In genomic region chr19:16327131-16327450, GRCh38 we compare ENCODE assay signal across 10 cellular contexts. TPM values are rescaled to one million over a fixed set of nuclear protein-coding genes. Genes with fewer than 3 reads are reported as not detected.
DNase-seq lines count a peak whose midpoint lies in the region; ATAC-seq, FAIRE-seq and TF ChIP-seq lines count a peak whose summit lies in the region.
"Had no signal": no experiment of that assay in that cellular context is flagged by ENCODE, and none has a peak within 500 bp of the region (broad histone marks: within the 10 kb centered on the region; RNA-seq: fewer than 3 reads in every experiment).

No MANE protein-coding gene starts in this region.

- peak overlapping the region; percentile 98 to 100 (median 99) for H3K27ac Mint-ChIP-seq in CD4-positive, CD25-positive, alpha-beta regulatory T cell
- H3K27ac Mint-ChIP-seq in effector memory CD8-positive, alpha-beta T cell: peak overlapping the region; percentile 100

- no peak overlapping the region for H3K9ac ChIP-seq in Karpas-422 (ENCODE audit: low read length)

- H3K36me3 ChIP-seq in CD4-positive, CD25-positive, alpha-beta regulatory T cell (ENCODE audit: control insufficient read depth, insufficient read depth, low read length): peaks cover 37% of the 10 kb centered on the region
- no peaks in the 10 kb centered on the region for H3K36me3 ChIP-seq in Karpas-422 (ENCODE audit: insufficient read depth, low read length)
- H3K36me3 ChIP-seq in osteoblast (ENCODE audit: insufficient read depth, low read length): peaks cover 23% of the 10 kb centered on the region

- peaks cover 0 to 24% (median 0%) of the 10 kb centered on the region in 7 donors for H3K9me3 Mint-ChIP-seq in CD4-positive, CD25-positive, alpha-beta regulatory T cell
- H3K9me3 Mint-ChIP-seq in effector memory CD8-positive, alpha-beta T cell: peaks cover 0 to 1% of the 10 kb centered on the region in 2 donors

- H3K4me1 ChIP-seq in CD4-positive, CD25-positive, alpha-beta regulatory T cell (ENCODE audit: control insufficient read depth, insufficient read depth, low read length, poor library complexity, severe bottlenecking): peaks cover 54% of the 10 kb centered on the region
- peaks cover 41% of the 10 kb centered on the region for H3K4me1 ChIP-seq in Karpas-422 (ENCODE audit: low read length)
- peaks cover 17% of the 10 kb centered on the region for H3K4me1 ChIP-seq in osteoblast (ENCODE audit: insufficient read depth, low read length)

- no peak for DNase-seq in CD4-positive, CD25-positive, alpha-beta regulatory T cell
- DNase-seq in Karpas-422 (no peak), osteoblast (ENCODE audit: insufficient read length, low spot score, missing footprints) (peak; percentile 82), GM19239 (ENCODE audit: insufficient read length, low spot score) (no peak)
- peak in 2 of 3 experiments; percentile 42 to 43 for DNase-seq in effector memory CD8-positive, alpha-beta T cell
- no peak for DNase-seq in effector CD4-positive, alpha-beta T cell
- DNase-seq: foreskin fibroblast, GDM1 had no signal

- ATAC-seq in CD4-positive, CD25-positive, alpha-beta regulatory T cell (ENCODE audit: low read depth in 2 of 2): no peak
- ATAC-seq in effector memory CD8-positive, alpha-beta T cell (replicated peaks): no peak
- no peak for ATAC-seq in HG02840 (IDR thresholded peaks at IDR 0.05; ENCODE audit: low FRiP score, unreplicated experiment)
- ATAC-seq in HG02763 (IDR thresholded peaks at IDR 0.05; ENCODE audit: unreplicated experiment): no peak

- H3K4me1 Mint-ChIP-seq in CD4-positive, CD25-positive, alpha-beta regulatory T cell: peaks cover 3 to 59% (median 34%) of the 10 kb centered on the region in 4 donors
- H3K4me1 Mint-ChIP-seq in effector memory CD8-positive, alpha-beta T cell (ENCODE audit: low read depth in 2 of 2): peaks cover 60 to 63% of the 10 kb centered on the region in 2 donors

- H3K9me3 ChIP-seq in CD4-positive, CD25-positive, alpha-beta regulatory T cell (ENCODE audit: control insufficient read depth in 2 of 2, low read length in 2 of 2): no peaks in the 10 kb centered on the region
- no peaks in the 10 kb centered on the region for H3K9me3 ChIP-seq in Karpas-422 (ENCODE audit: low read length)
- no peaks in the 10 kb centered on the region for H3K9me3 ChIP-seq in osteoblast (ENCODE audit: low read depth, low read length)

- no peaks in the 10 kb centered on the region for H3K79me2 ChIP-seq in Karpas-422 (ENCODE audit: low read length)
- H3K79me2 ChIP-seq in osteoblast (ENCODE audit: insufficient read depth, low read length): peaks cover 21% of the 10 kb centered on the region

- peaks cover 20% of the 10 kb centered on the region for H3K27me3 Mint-ChIP-seq in CD4-positive, CD25-positive, alpha-beta regulatory T cell
- H3K27me3 Mint-ChIP-seq in effector memory CD8-positive, alpha-beta T cell: no peaks in the 10 kb centered on the region

- no peak for TF ChIP-seq CTCF in osteoblast (IDR thresholded peaks at IDR 0.05; ENCODE audit: extremely low read depth, low read depth, low read length)

- peak overlapping the region; percentile 85 to 100 (median 98) for H3K4me3 Mint-ChIP-seq in CD4-positive, CD25-positive, alpha-beta regulatory T cell
- H3K4me3 Mint-ChIP-seq in effector memory CD8-positive, alpha-beta T cell: peak overlapping the region; percentile 97 to 100

- peaks cover 10% of the 10 kb centered on the region; the same call in 1 of the 2 replicates for H4K20me1 ChIP-seq in Karpas-422 (ENCODE audit: insufficient read depth, low read depth, low read length)
- H4K20me1 ChIP-seq in osteoblast (ENCODE audit: insufficient read depth, low read length): peaks cover 25% of the 10 kb centered on the region

- H3K9me2 ChIP-seq in Karpas-422 (replicated peaks; ENCODE audit: insufficient read depth, low read length): no peaks in the 10 kb centered on the region

- H3K4me2 ChIP-seq in Karpas-422 (ENCODE audit: low read depth, low read length, poor library complexity, severe bottlenecking) (peak overlapping the region; percentile 32), osteoblast (ENCODE audit: insufficient read depth, low read length) (peak overlapping the region; percentile 75)

- H3K27ac ChIP-seq in CD4-positive, CD25-positive, alpha-beta regulatory T cell (ENCODE audit: insufficient read depth, low read length, poor library complexity, severe bottlenecking): peak overlapping the region; percentile 86
- H3K27ac ChIP-seq in Karpas-422 (ENCODE audit: low read length) (no peak overlapping the region), osteoblast (ENCODE audit: low read depth, low read length) (peak overlapping the region; percentile 75)

- peak overlapping the region; percentile 98 for H3K4me3 ChIP-seq in CD4-positive, CD25-positive, alpha-beta regulatory T cell (ENCODE audit: low read depth, low read length)
- H3K4me3 ChIP-seq in Karpas-422 (ENCODE audit: low read length) (no peak overlapping the region), osteoblast (ENCODE audit: insufficient read depth, low read length) (peak overlapping the region; percentile 91)

- H2AFZ ChIP-seq in Karpas-422 (ENCODE audit: low read length) (no peak overlapping the region), osteoblast (ENCODE audit: low read length) (no peak overlapping the region)

- FAIRE-seq in GM19239 (lab: Jason Lieb, UNC): no peak

- no peaks in the 10 kb centered on the region for H3K27me3 ChIP-seq in CD4-positive, CD25-positive, alpha-beta regulatory T cell (ENCODE audit: control insufficient read depth, insufficient read depth, low read length)
- H3K27me3 ChIP-seq in Karpas-422 (ENCODE audit: low read length): no peaks in the 10 kb centered on the region
- H3K27me3 ChIP-seq in osteoblast (ENCODE audit: insufficient read depth, low read length): no peaks in the 10 kb centered on the region

- H3K36me3 Mint-ChIP-seq in CD4-positive, CD25-positive, alpha-beta regulatory T cell: peaks cover 45% of the 10 kb centered on the region
- H3K36me3 Mint-ChIP-seq in effector memory CD8-positive, alpha-beta T cell (ENCODE audit: insufficient read depth): peaks cover 87% of the 10 kb centered on the region

RNA-seq across cellular contexts. Expression of gene KLF2, which starts 2.5 kb away (rescaled TPM):
- total RNA-seq in CD4-positive, CD25-positive, alpha-beta regulatory T cell: 725 TPM
- polyA plus RNA-seq in CD4-positive, CD25-positive, alpha-beta regulatory T cell: 100 to 1,000 TPM in 2 of 4 donors, 10 to 100 TPM in 2; 95.1 to 139 (median 118) TPM
- 0.22 TPM in 1 of 2 replicates, not detected in the other for total RNA-seq in Karpas-422 (2014; rRNA removed; shearing (Covaris generic); ENCODE audit: low replicate concordance)
- total RNA-seq in osteoblast: 11.2 and 16.6 TPM in 2 replicates

Comparison
In these comparisons a context has a peak if more than half of its experiments do, and no peak if none do; other contexts are left out.
1. DNase-seq: peak in effector memory CD8-positive, alpha-beta T cell (2 of 3) and osteoblast (single experiment); none in CD4-positive, CD25-positive, alpha-beta regulatory T cell (0 of 3), Karpas-422 (single experiment), GM19239 (single experiment) and effector CD4-positive, alpha-beta T cell (single experiment).
2. RNA of gene KLF2, which starts 2.5 kb away (total RNA-seq): 725 TPM in CD4-positive, CD25-positive, alpha-beta regulatory T cell (single experiment); 11.2 to 16.6 TPM in osteoblast and 0.22 TPM in Karpas-422; every median in the first group is over 10 times any median in the second.